ENCODE assay signal across 16 cellular contexts in the genomic region with DNA sequence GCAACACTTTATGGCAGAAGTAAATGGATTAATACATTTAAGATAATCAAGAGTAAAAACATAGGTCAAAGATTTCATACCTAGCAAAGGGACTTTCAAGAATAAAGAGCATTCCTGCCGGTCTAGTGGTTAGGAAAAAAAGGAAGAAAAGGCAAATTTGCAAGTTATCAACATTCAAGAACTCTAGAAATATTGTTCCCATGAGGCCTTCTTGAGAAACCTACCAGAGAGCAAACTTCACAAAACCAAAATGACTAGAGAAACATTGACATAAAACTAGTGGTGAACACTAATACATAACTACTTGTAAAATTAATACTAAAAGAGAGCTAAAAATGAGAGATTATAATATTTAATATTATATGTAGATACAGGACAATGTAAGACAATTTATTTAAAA.
A peak's percentile ranks its signal among the peaks of the same experiment; 100 is the strongest.
DNase-seq lines count a peak whose midpoint lies in the region; ATAC-seq and TF ChIP-seq lines count a peak whose summit lies in the region.
"Had no signal": no experiment of that assay in that cellular context is flagged by ENCODE, and none has a peak within 500 bp of the region (broad histone marks: within the 10 kb centered on the region; RNA-seq: fewer than 3 reads in every experiment).

No MANE protein-coding gene starts in this region.

- H3K27me3 Mint-ChIP-seq in HFFc6 (ENCODE audit: insufficient read depth): no peaks in the 10 kb centered on the region; the same call in 1 of the 2 replicates
- H3K27me3 Mint-ChIP-seq: CD4-positive, CD25-positive, alpha-beta regulatory T cell had no signal

- no peak overlapping the region for H2BK15ac ChIP-seq in mesenchymal stem cell (ENCODE audit: low read depth, poor library complexity, severe bottlenecking)

- no peak overlapping the region for H4K91ac ChIP-seq in mesenchymal stem cell (ENCODE audit: low read length)

- no peak overlapping the region for H2BK5ac ChIP-seq in mesenchymal stem cell (ENCODE audit: low read depth, low read length, poor library complexity, severe bottlenecking)

- H2AFZ ChIP-seq in mesenchymal stem cell (ENCODE audit: low read depth, low read length): no peak overlapping the region

- peaks cover 55% of the 10 kb centered on the region for H3K4me1 Mint-ChIP-seq in HFFc6 (ENCODE audit: low read depth)
- H3K4me1 Mint-ChIP-seq: CD4-positive, CD25-positive, alpha-beta regulatory T cell; CD8-positive, alpha-beta memory T cell; H9; IgD-negative memory B cell had no signal

- peak overlapping the region; percentile 54 for H3K27ac Mint-ChIP-seq in HFFc6
- H3K27ac Mint-ChIP-seq: CD4-positive, CD25-positive, alpha-beta regulatory T cell; CD8-positive, alpha-beta memory T cell; H9 had no signal

- H3K4me3 ChIP-seq in fibroblast of mammary gland (ENCODE audit: control insufficient read depth, low read depth, low read length) (no peak overlapping the region), mesenchymal stem cell (ENCODE audit: insufficient read depth in 1 of 2, low read depth in 1 of 2, low read length in 2 of 2) (no peak overlapping the region), aorta (ENCODE audit: low read length in 2 of 2) (no peak overlapping the region)

- H3K9me3 Mint-ChIP-seq in HFFc6: no peaks in the 10 kb centered on the region
- H3K9me3 Mint-ChIP-seq: CD8-positive, alpha-beta memory T cell; IgD-negative memory B cell had no signal

- WGBS in mesenchymal stem cell: no CpG with 5 or more reads among the region's 1 CpG
- WGBS in aorta, 2 donors: 11 to 36% methylated on average over 1 of the region's 1 CpG

- H3K9me3 ChIP-seq in mesenchymal stem cell (ENCODE audit: control insufficient read depth, low read length): no peaks in the 10 kb centered on the region
- peaks cover 2% of the 10 kb centered on the region for H3K9me3 ChIP-seq in aorta (ENCODE audit: control insufficient read depth, low read length)
- H3K9me3 ChIP-seq: BE2C had no signal

- H3K23ac ChIP-seq in mesenchymal stem cell (ENCODE audit: low read length in 2 of 2): no peak overlapping the region

- TF ChIP-seq CTCF in HFFc6 (IDR thresholded peaks at IDR 0.05) (no peak), fibroblast of mammary gland (conservative IDR thresholded peaks at IDR 0.05; ENCODE audit: control insufficient read depth, insufficient read depth, low read depth, low read length) (no peak)

- H3K4me2 ChIP-seq in mesenchymal stem cell (ENCODE audit: low read length, poor library complexity, severe bottlenecking): no peak overlapping the region

- no peak overlapping the region for H3K4me3 Mint-ChIP-seq in HFFc6
- H3K4me3 Mint-ChIP-seq: CD4-positive, CD25-positive, alpha-beta regulatory T cell; CD8-positive, alpha-beta memory T cell; H9; IgD-negative memory B cell had no signal

- H3K27me3 ChIP-seq in mesenchymal stem cell (ENCODE audit: control insufficient read depth in 1 of 2, insufficient read depth in 1 of 2, low read length in 2 of 2): no peaks in the 10 kb centered on the region
- H3K27me3 ChIP-seq in aorta (ENCODE audit: control insufficient read depth in 1 of 2, insufficient read depth in 2 of 2, low read length in 1 of 2): no peaks in the 10 kb centered on the region
- H3K27me3 ChIP-seq: BE2C had no signal

- no peak overlapping the region for H2BK12ac ChIP-seq in mesenchymal stem cell (ENCODE audit: low read length in 2 of 2)

- no peaks in the 10 kb centered on the region for H3K79me1 ChIP-seq in mesenchymal stem cell (replicated peaks; ENCODE audit: low read length, poor library complexity, severe bottlenecking)

- no peak overlapping the region for H3K14ac ChIP-seq in mesenchymal stem cell (ENCODE audit: low read length in 2 of 2)

- H4K8ac ChIP-seq in mesenchymal stem cell (ENCODE audit: low read length): no peak overlapping the region

- peaks cover 14% of the 10 kb centered on the region for H3K36me3 Mint-ChIP-seq in HFFc6 (ENCODE audit: low read depth)
- H3K36me3 Mint-ChIP-seq: CD4-positive, CD25-positive, alpha-beta regulatory T cell; CD8-positive, alpha-beta memory T cell; IgD-negative memory B cell had no signal

- no peak for DNase-seq in HFFc6
- peak; percentile 65 for DNase-seq in fibroblast of mammary gland (ENCODE audit: low read depth)
- no peak for DNase-seq in mesenchymal stem cell
- DNase-seq in aorta: no peak
- DNase-seq in DMS153 (lab: John Stamatoyannopoulos, UW): no peak
- DNase-seq: ACHN; BE2C; C1 segment of cervical spinal cord; CD4-positive, CD25-positive, alpha-beta regulatory T cell; CD8-positive, alpha-beta memory T cell; COR-L47; DMS 273 treated with DMSO at 0.1 percent for 48 hours; H9; KBM-7 had no signal

- no peak overlapping the region for H2BK120ac ChIP-seq in mesenchymal stem cell (ENCODE audit: low read depth, low read length)

- H3K18ac ChIP-seq in mesenchymal stem cell (ENCODE audit: low read depth in 1 of 2, low read length in 2 of 2): no peak overlapping the region

- intact Hi-C loops in aorta (cut with DNase I): no loop called here

- no peaks in the 10 kb centered on the region for H3K4me1 ChIP-seq in mesenchymal stem cell (ENCODE audit: control insufficient read depth, insufficient read depth, low read depth, low read length)
- no peaks in the 10 kb centered on the region for H3K4me1 ChIP-seq in aorta (ENCODE audit: control insufficient read depth in 1 of 2, insufficient read depth in 2 of 2, low read length in 2 of 2)
- H3K4me1 ChIP-seq: BE2C had no signal

- no peak for ATAC-seq in aorta (ENCODE audit: low FRiP score)
- ATAC-seq in HG03135 (IDR thresholded peaks at IDR 0.05; ENCODE audit: unreplicated experiment): no peak

- H2AK5ac ChIP-seq in mesenchymal stem cell (ENCODE audit: low read length, severe bottlenecking): no peak overlapping the region

- peak overlapping the region; percentile 87 for H3K9ac ChIP-seq in mesenchymal stem cell (ENCODE audit: low read length)

- no peaks in the 10 kb centered on the region for H3K36me3 ChIP-seq in mesenchymal stem cell (ENCODE audit: control insufficient read depth in 1 of 2, insufficient read depth in 2 of 2, low read depth in 1 of 2, low read length in 2 of 2)
- no peaks in the 10 kb centered on the region for H3K36me3 ChIP-seq in aorta (ENCODE audit: control insufficient read depth in 1 of 2, insufficient read depth in 2 of 2, low read length in 1 of 2)
- H3K36me3 ChIP-seq: BE2C had no signal

- H3K27ac ChIP-seq in mesenchymal stem cell (ENCODE audit: low read length, poor library complexity, severe bottlenecking) (no peak overlapping the region), aorta (ENCODE audit: low read depth in 1 of 2, low read length in 2 of 2) (no peak overlapping the region)

- no peak overlapping the region for H3K4ac ChIP-seq in mesenchymal stem cell (ENCODE audit: low read depth in 1 of 2, low read length in 2 of 2)
